Comparison of ENCODE assay signal across 19 cellular contexts in the genomic region with DNA sequence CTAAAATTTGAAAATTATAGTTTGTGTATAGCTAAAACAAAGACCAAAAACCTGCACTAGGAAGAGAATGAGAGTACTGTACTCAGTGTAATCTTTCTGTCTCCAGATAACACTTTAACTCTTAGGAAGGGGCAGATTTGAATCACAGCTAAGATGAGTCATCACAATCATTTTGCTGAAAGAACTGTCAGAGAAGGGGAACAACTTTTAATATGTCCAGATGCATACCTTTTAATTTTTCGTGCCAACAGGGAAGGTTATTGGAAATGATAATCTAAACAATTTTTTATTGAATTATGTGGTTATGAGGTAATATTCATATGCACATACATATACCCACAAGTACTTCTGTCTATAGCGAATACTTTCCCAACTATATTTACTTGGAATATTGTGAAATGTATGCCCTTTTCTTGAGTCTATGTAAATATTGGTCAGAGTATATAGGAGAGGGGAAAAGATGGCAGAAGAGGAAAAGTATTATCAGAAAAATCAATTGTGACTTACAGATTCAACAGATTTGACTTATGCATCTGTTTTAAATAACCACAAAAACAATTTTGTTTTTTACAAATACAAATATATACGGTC. TPM values are rescaled to one million over a fixed set of nuclear protein-coding genes. Genes with fewer than 3 reads are reported as not detected.
DNase-seq lines count a peak whose midpoint lies in the region; ATAC-seq, FAIRE-seq and TF ChIP-seq lines count a peak whose summit lies in the region.
"Had no signal": no experiment of that assay in that cellular context is flagged by ENCODE, and none has a peak within 500 bp of the region (broad histone marks: within the 10 kb centered on the region; RNA-seq: fewer than 3 reads in every experiment).

No MANE protein-coding gene starts in this region.

- in situ Hi-C loops in IMR-90 (cut with MboI; ENCODE audit: low sequenced_read_pairs): no loop called here

- H3K18ac ChIP-seq in IMR-90 (ENCODE audit: low read depth, low read length): no peak overlapping the region

- no peak overlapping the region for H2AFZ ChIP-seq in IMR-90 (replicated peaks; ENCODE audit: low read length, poor library complexity)

- CTCF ChIA-PET in A549 (lab: Yijun Ruan, JAX): no interaction called here
- CTCF ChIA-PET in IMR-90 (lab: Yijun Ruan, JAX): no interaction called here

- H4K8ac ChIP-seq in IMR-90 (ENCODE audit: low read depth in 2 of 2, low read length in 2 of 2): no peak overlapping the region

- intact Hi-C loops in IMR-90 (cut with micrococcal nuclease): no loop called here

- peak; percentile 72 to 76; a peak in 4 of 6 replicates for ATAC-seq in A549
- peak; percentile 73 for ATAC-seq in GM18867 (IDR thresholded peaks at IDR 0.05; ENCODE audit: unreplicated experiment)
- 0 out of 2 replicates have a peak, but pooled peaks have one; percentile 21 for ATAC-seq in IMR-90 (ENCODE audit: low read depth)
- no peak for ATAC-seq in HG02678 (IDR thresholded peaks at IDR 0.05; ENCODE audit: unreplicated experiment)
- ATAC-seq: activated CD4-positive, alpha-beta T cell treated with anti-CD3 and anti-CD28 coated beads for 36 hours had no signal

- H2BK5ac ChIP-seq in IMR-90 (ENCODE audit: low read depth, low read length, poor library complexity, severe bottlenecking): no peak overlapping the region

- H3K9ac ChIP-seq in IMR-90 (ENCODE audit: low read depth, low read length): no peak overlapping the region

- TF ChIP-seq POLR2A in A549 (IDR thresholded peaks at IDR 0.05; ENCODE audit: low read length) (no peak), IMR-90 (IDR thresholded peaks at IDR 0.05; ENCODE audit: low read depth, low read length) (no peak)

- H3K4me2 ChIP-seq in A549 (peak overlapping the region; percentile 79), IMR-90 (ENCODE audit: low read depth, low read length) (no peak overlapping the region)

- H3K9me1 ChIP-seq in IMR-90 (ENCODE audit: insufficient read depth, low read length): no peaks in the 10 kb centered on the region

- no peak for TF ChIP-seq RAD21 in A549 (conservative IDR thresholded peaks at IDR 0.05 in 1 of 2, IDR thresholded peaks at IDR 0.05 in 1 of 2)
- TF ChIP-seq RAD21 in IMR-90 (IDR thresholded peaks at IDR 0.05; ENCODE audit: low read length): no peak

- H3K4me1 ChIP-seq in A549 (peaks cover 40% of the 10 kb centered on the region), IMR-90 (ENCODE audit: control insufficient read depth, insufficient read depth, low read length) (no peaks in the 10 kb centered on the region)
- H3K4me1 ChIP-seq: tibial nerve had no signal

- dilution Hi-C loops in IMR-90 (cut with HindIII; ENCODE audit: low sequenced_read_pairs, unreplicated experiment): no loop called here

- FAIRE-seq in A549 (lab: Jason Lieb, UNC): peak; percentile 78
- FAIRE-seq: GM18507 had no signal

- no peak overlapping the region for H3K4ac ChIP-seq in IMR-90 (ENCODE audit: low read depth, low read length)

- peak; percentile 15 to 42 for DNase-seq in A549 (ENCODE audit: low read depth in 1 of 2, low spot score in 1 of 2)
- peak; percentile 4 for DNase-seq in IMR-90
- peak; percentile 65 for DNase-seq in epithelial cell of esophagus (ENCODE audit: low read depth)
- DNase-seq in SHP77 treated with DMSO at 0.1 percent for 48 hours (lab: John Stamatoyannopoulos, UW): no peak
- no peak for DNase-seq in NCI-H524 treated with DMSO at 0.1 percent for 48 hours (lab: John Stamatoyannopoulos, UW)
- DNase-seq in GM19240 (ENCODE audit: insufficient read length, low spot score): no peak
- DNase-seq: activated CD4-positive, alpha-beta T cell treated with anti-CD3 and anti-CD28 coated beads for 36 hours; aorta; DMS79 treated with DMSO at 0.1 percent for 48 hours; endodermal cell; NCI-H1092 treated with DMSO at 0.1 percent for 48 hours; NCI-H774; occipital lobe; stimulated activated CD4-positive, alpha-beta T cell treated with anti-CD3 and anti-CD28 coated beads, Interleukin-12 subunit alpha, Interleukin-12 subunit beta, amount 100 ng/mL, for 4 hours had no signal

- H2BK20ac ChIP-seq in IMR-90 (ENCODE audit: low read depth, low read length): no peak overlapping the region

- no peak overlapping the region for H3K14ac ChIP-seq in IMR-90 (replicated peaks; ENCODE audit: low read depth, low read length)

- H2BK120ac ChIP-seq in IMR-90 (ENCODE audit: low read depth, low read length): no peak overlapping the region

- H3K27ac ChIP-seq in A549 (peak overlapping the region; percentile 54 to 60), IMR-90 (ENCODE audit: insufficient read depth, low read length) (no peak overlapping the region)
- H3K27ac ChIP-seq: tibial nerve had no signal

- TF ChIP-seq EP300 in A549 (IDR thresholded peaks at IDR 0.05): no peak

- POLR2A ChIA-PET in A549 (lab: Yijun Ruan, JAX): interaction anchor here (1.0 kb wide), 1 partner anchor 13 kb away, joined by 3 read pairs; no protein-coding TSS in a partner anchor
- POLR2A ChIA-PET in IMR-90 (lab: Charles Lee; ENCODE audit: unreplicated experiment): no interaction called here

- H3K79me1 ChIP-seq in IMR-90 (ENCODE audit: low read depth in 1 of 2, low read length in 2 of 2): no peaks in the 10 kb centered on the region

- H2BK15ac ChIP-seq in IMR-90 (ENCODE audit: low read depth, low read length): no peak overlapping the region

- no TSS peak for BruUV-seq in IMR-90 (replicated peaks; lab: Mats Ljungman, UMichigan)

- H3K4me3 ChIP-seq in A549 (no peak overlapping the region), IMR-90 (ENCODE audit: insufficient read depth, low read depth, low read length) (no peak overlapping the region), epithelial cell of esophagus (ENCODE audit: low read length) (no peak overlapping the region)
- H3K4me3 ChIP-seq: tibial nerve had no signal

- H2AK5ac ChIP-seq in IMR-90 (ENCODE audit: low read depth, low read length): no peak overlapping the region

- no peak overlapping the region for H4K91ac ChIP-seq in IMR-90 (ENCODE audit: insufficient read depth, low read depth, low read length)

- TF ChIP-seq CTCF in A549 (IDR thresholded peaks at IDR 0.05) (no peak), IMR-90 (conservative IDR thresholded peaks at IDR 0.05; ENCODE audit: low read depth, low read length) (no peak), epithelial cell of esophagus (IDR thresholded peaks at IDR 0.05; ENCODE audit: insufficient read depth, low read depth, low read length, missing control alignments) (no peak)

- no peak overlapping the region for H2AK9ac ChIP-seq in IMR-90 (replicated peaks; ENCODE audit: low read depth, low read length, poor library complexity)

- no peaks in the 10 kb centered on the region for H3K36me3 ChIP-seq in IMR-90 (ENCODE audit: control insufficient read depth, insufficient read depth, low read length)
- H3K36me3 ChIP-seq: tibial nerve had no signal

- H4K20me1 ChIP-seq in IMR-90 (ENCODE audit: insufficient read depth, low read length): no peaks in the 10 kb centered on the region

- H3K56ac ChIP-seq in IMR-90 (ENCODE audit: extremely low read depth, insufficient read depth, low read length): no peak overlapping the region

- 10% methylated on average over 3 of the region's 3 CpGs for WGBS in A549 (ENCODE audit: missing lambda C conversion rate)
- no CpG with 5 or more reads among the region's 3 CpGs for WGBS in IMR-90 (ENCODE audit: extremely low coverage in 2 of 2, insufficient read length in 1 of 2), 2 experiments

- no peak overlapping the region for H4K5ac ChIP-seq in IMR-90 (ENCODE audit: low read depth, low read length)

- H3K23ac ChIP-seq in IMR-90 (ENCODE audit: low read depth, low read length): no peak overlapping the region

- no peaks in the 10 kb centered on the region for H3K27me3 ChIP-seq in IMR-90 (ENCODE audit: control insufficient read depth, insufficient read depth, low read length)
- H3K27me3 ChIP-seq: tibial nerve had no signal

- H3K9me3 ChIP-seq in A549: no peaks in the 10 kb centered on the region
- no peaks in the 10 kb centered on the region for H3K9me3 ChIP-seq in IMR-90 (ENCODE audit: control insufficient read depth, insufficient read depth, low read length)
- H3K9me3 ChIP-seq: tibial nerve had no signal

TF ChIP-seq in A549, 52 proteins besides CTCF, POLR2A, EP300 and RAD21 (continues in another document):
- TF ChIP-seq FOSB (CRISPR knock-in tag; IDR thresholded peaks at IDR 0.05): no peak
- TF ChIP-seq JUNB (IDR thresholded peaks at IDR 0.05): peak; percentile 49
- TF ChIP-seq CHD2 (IDR thresholded peaks at IDR 0.05; ENCODE audit: low read length, partially characterized antibody): no peak
- TF ChIP-seq, protein P1, sequence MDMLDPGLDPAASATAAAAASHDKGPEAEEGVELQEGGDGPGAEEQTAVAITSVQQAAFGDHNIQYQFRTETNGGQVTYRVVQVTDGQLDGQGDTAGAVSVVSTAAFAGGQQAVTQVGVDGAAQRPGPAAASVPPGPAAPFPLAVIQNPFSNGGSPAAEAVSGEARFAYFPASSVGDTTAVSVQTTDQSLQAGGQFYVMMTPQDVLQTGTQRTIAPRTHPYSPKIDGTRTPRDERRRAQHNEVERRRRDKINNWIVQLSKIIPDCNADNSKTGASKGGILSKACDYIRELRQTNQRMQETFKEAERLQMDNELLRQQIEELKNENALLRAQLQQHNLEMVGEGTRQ (IDR thresholded peaks at IDR 0.05): no peak
- TF ChIP-seq TFCP2L1 (CRISPR knock-in tag; IDR thresholded peaks at IDR 0.05): no peak

TF ChIP-seq in IMR-90, 13 proteins besides CTCF, POLR2A, EP300 and RAD21:
- TF ChIP-seq CHD1 (IDR thresholded peaks at IDR 0.05; ENCODE audit: low read depth, low read length) (no peak), RCOR1 (IDR thresholded peaks at IDR 0.05; ENCODE audit: insufficient replicate concordance, low read length) (no peak), MAZ (IDR thresholded peaks at IDR 0.05; ENCODE audit: borderline replicate concordance, low read depth, low read length) (no peak), MXI1 (IDR thresholded peaks at IDR 0.05; ENCODE audit: borderline replicate concordance, low read depth, low read length) (no peak), FOS (IDR thresholded peaks at IDR 0.05; ENCODE audit: low read depth, low read length) (no peak), RFX5 (IDR thresholded peaks at IDR 0.05; ENCODE audit: low read depth, low read length) (no peak), CEBPB (IDR thresholded peaks at IDR 0.05; ENCODE audit: low read depth, low read length) (no peak), MAFK (IDR thresholded peaks at IDR 0.05; ENCODE audit: low read depth, low read length) (no peak), NFE2L2 (IDR thresholded peaks at IDR 0.05; ENCODE audit: low read depth, low read length) (no peak)

RNA-seq across cellular contexts. Expression of gene MUC15, which starts 51.1 kb away (rescaled TPM):
- not detected in 2 replicates for polyA plus RNA-seq in A549 (2011; rRNA removed)
- polyA plus RNA-seq in A549 (2012; cell fraction: cytosol; rRNA removed): not detected in 2 replicates
- polyA plus RNA-seq in A549 (2012; cell fraction: nucleus; rRNA removed): not detected in 2 replicates
- polyA plus RNA-seq in A549 (2017; fragmentation: RNase III; extraction: RNeasy Plus Mini Kit Qiagen cat#74134 plus additional on column Dnase treatment): not detected in 3 replicates
- not detected in 2 replicates for polyA minus RNA-seq in A549 (2011; rRNA and poly(A)+ RNA removed)
- total RNA-seq in IMR-90 (2012; rRNA removed): not detected in 2 replicates
- polyA plus RNA-seq in IMR-90 (2012; rRNA removed): not detected in 2 replicates
- not detected in 2 replicates for polyA plus RNA-seq in IMR-90 (2012; cell fraction: cytosol; rRNA removed)
- not detected in 2 replicates for polyA plus RNA-seq in IMR-90 (2012; cell fraction: nucleus; rRNA removed; ENCODE audit: low replicate concordance)
- total RNA-seq: activated CD4-positive, alpha-beta T cell treated with anti-CD3 and anti-CD28 coated beads for 36 hours; aorta; endodermal cell; lung microvascular endothelial cell; occipital lobe; tibial nerve had no signal
- polyA plus RNA-seq: aorta had no signal

Comparison
In these comparisons a context has a peak if more than half of its experiments do, and no peak if none do; other contexts are left out.
1. DNase-seq: peak in A549 (2 of 2), IMR-90 (single experiment) and epithelial cell of esophagus (single experiment); none in SHP77 treated with DMSO at 0.1 percent for 48 hours (single experiment), NCI-H524 treated with DMSO at 0.1 percent for 48 hours (single experiment) and GM19240 (single experiment).